ENCODE assay signal across 14 cellular contexts in genomic region chr6:99350573-99350972, GRCh38. TPM values are rescaled to one million over a fixed set of nuclear protein-coding genes. Genes with fewer than 3 reads are reported as not detected.
DNase-seq lines count a peak whose midpoint lies in the region; ATAC-seq and TF ChIP-seq lines count a peak whose summit lies in the region.
"Had no signal": no experiment of that assay in that cellular context is flagged by ENCODE, and none has a peak within 500 bp of the region (broad histone marks: within the 10 kb centered on the region; RNA-seq: fewer than 3 reads in every experiment).

No MANE protein-coding gene starts in this region.

- CTCF ChIA-PET in MCF 10A (lab: Yijun Ruan, JAX) = interaction anchor here (4.8 to 7.7 kb wide), 2 partner anchors 13 to 20 kb away, joined by 23 to 92 read pairs; no protein-coding TSS in a partner anchor

- no peak for TF ChIP-seq CTCF in MCF 10A (IDR thresholded peaks at IDR 0.05; ENCODE audit: unreplicated experiment)
- TF ChIP-seq CTCF in lower lobe of right lung (IDR thresholded peaks at IDR 0.05) = no peak

- H3K4me3 Mint-ChIP-seq in MCF 10A (ENCODE audit: unreplicated experiment) = peak overlapping the region; percentile 63
- H3K4me3 Mint-ChIP-seq: CD4-positive, alpha-beta T cell had no signal

- peaks cover 4% of the 10 kb centered on the region for H3K4me1 ChIP-seq in lower lobe of right lung

- peaks cover 24% of the 10 kb centered on the region for H3K27me3 Mint-ChIP-seq in MCF 10A (ENCODE audit: insufficient read depth, unreplicated experiment)

- no TSS peak for BruUV-seq in MCF 10A (replicated peaks; lab: Mats Ljungman, UMichigan)

- POLR2A ChIA-PET in MCF 10A (lab: Yijun Ruan, JAX) = interaction anchor here (0.8 to 3.4 kb wide), 8 partner anchors 14 to 164 kb away, joined by 3 to 14 read pairs (median 4); no protein-coding TSS in a partner anchor

- H3K4me3 ChIP-seq in lower lobe of right lung = peak overlapping the region; percentile 62

- no peak overlapping the region for H3K27ac Mint-ChIP-seq in MCF 10A (ENCODE audit: low read depth, unreplicated experiment)
- H3K27ac Mint-ChIP-seq: activated CD4-positive, alpha-beta T cell treated with anti-CD3 and anti-CD28 coated beads, Interleukin-2, amount 10 ng/mL, durations not matched to agents 7 days and 5 days; CD4-positive, alpha-beta T cell had no signal

- H3K9me3 Mint-ChIP-seq in MCF 10A (ENCODE audit: unreplicated experiment) = no peaks in the 10 kb centered on the region
- H3K9me3 Mint-ChIP-seq: activated CD4-positive, alpha-beta T cell treated with anti-CD3 and anti-CD28 coated beads, Interleukin-2, amount 10 ng/mL, durations not matched to agents 7 days and 5 days; CD4-positive, alpha-beta T cell had no signal

- H3K27me3 ChIP-seq in lower lobe of right lung (ENCODE audit: low read depth) = peaks cover 42% of the 10 kb centered on the region

- H3K9me3 ChIP-seq in lower lobe of right lung = no peaks in the 10 kb centered on the region
- H3K9me3 ChIP-seq: heart right ventricle had no signal

- ATAC-seq in lower lobe of right lung (peak; percentile 1 to 38), GM18873 (IDR thresholded peaks at IDR 0.05; ENCODE audit: low FRiP score, unreplicated experiment) (no peak)

- H3K27ac ChIP-seq in lower lobe of right lung = no peak overlapping the region
- H3K27ac ChIP-seq: heart right ventricle had no signal

- intact Hi-C loops in MCF 10A (cut with micrococcal nuclease) (no loop called here), lower lobe of right lung (cut with DNase I) (no loop called here)

- no peaks in the 10 kb centered on the region for H3K4me1 Mint-ChIP-seq in MCF 10A (ENCODE audit: insufficient read depth, unreplicated experiment)

- in situ Hi-C loops in ACHN (cut with HindIII; ENCODE audit: low pct_ligation_motif_present, low pct_unique_long_range_greater_than_20kb, low sequenced_read_pairs) (no loop called here), KBM-7 (cut with MboI; ENCODE audit: low pct_unique_long_range_greater_than_20kb, low sequenced_read_pairs) (no loop called here)

- no peaks in the 10 kb centered on the region for H3K36me3 Mint-ChIP-seq in MCF 10A (ENCODE audit: insufficient read depth, unreplicated experiment)

- DNase-seq in ACHN (peak; percentile 27), HK-2 (ENCODE audit: unreplicated experiment) (peak; percentile 49), MCF 10A (ENCODE audit: unreplicated experiment) (no peak), lower lobe of right lung (no peak), KBM-7 (no peak)
- DNase-seq in stimulated activated CD4-positive, alpha-beta T cell treated with anti-CD3 and anti-CD28 coated beads, Interleukin-12 subunit alpha, Interleukin-12 subunit beta, amount 100 ng/mL, for 4 hours = no peak
- no peak for DNase-seq in stimulated activated CD4-positive, alpha-beta T cell treated with anti-CD3 and anti-CD28 coated beads, Interleukin-4, amount 100 ng/mL, for 24 hours
- DNase-seq: activated CD4-positive, alpha-beta T cell treated with anti-CD3 and anti-CD28 coated beads, Interleukin-2, amount 10 ng/mL, durations not matched to agents 7 days and 5 days; activated naive CD4-positive, alpha-beta T cell; CD4-positive, alpha-beta T cell; heart right ventricle; Right ventricle myocardium superior; stimulated activated naive CD8-positive, alpha-beta T cell treated with anti-CD3 and anti-CD28 coated beads, Interleukin-15, Interleukin-2, amounts not matched to agents 100 U/mL and 50 U/mL, for 24 hours had no signal

- H3K36me3 ChIP-seq in lower lobe of right lung = no peaks in the 10 kb centered on the region
- H3K36me3 ChIP-seq: heart right ventricle had no signal

RNA-seq across cellular contexts. Expression of gene FAXC, which starts 1.1 kb away (rescaled TPM):
- total RNA-seq in MCF 10A (2022) (2.3 and 3.6 TPM in 2 replicates), lower lobe of right lung (4.3 TPM)
- total RNA-seq: CD4-positive, alpha-beta T cell; Right ventricle myocardium superior had no signal

RNA-seq across cellular contexts. Expression of gene COQ3, which starts 43.4 kb away (rescaled TPM):
- total RNA-seq in MCF 10A (2022) (4.8 and 7.7 TPM in 2 replicates), lower lobe of right lung (2.2 TPM)

Comparison
In these comparisons a context has a peak if more than half of its experiments do, and no peak if none do; other contexts are left out.
1. DNase-seq: peak in ACHN (single experiment) and HK-2 (single experiment); none in MCF 10A (single experiment), lower lobe of right lung (single experiment), stimulated activated CD4-positive, alpha-beta T cell treated with anti-CD3 and anti-CD28 coated beads, Interleukin-12 subunit alpha, Interleukin-12 subunit beta, amount 100 ng/mL, for 4 hours (single experiment), KBM-7 (single experiment) and stimulated activated CD4-positive, alpha-beta T cell treated with anti-CD3 and anti-CD28 coated beads, Interleukin-4, amount 100 ng/mL, for 24 hours (single experiment).